4 cellular contexts compared by ENCODE assay signal in the genomic region with DNA sequence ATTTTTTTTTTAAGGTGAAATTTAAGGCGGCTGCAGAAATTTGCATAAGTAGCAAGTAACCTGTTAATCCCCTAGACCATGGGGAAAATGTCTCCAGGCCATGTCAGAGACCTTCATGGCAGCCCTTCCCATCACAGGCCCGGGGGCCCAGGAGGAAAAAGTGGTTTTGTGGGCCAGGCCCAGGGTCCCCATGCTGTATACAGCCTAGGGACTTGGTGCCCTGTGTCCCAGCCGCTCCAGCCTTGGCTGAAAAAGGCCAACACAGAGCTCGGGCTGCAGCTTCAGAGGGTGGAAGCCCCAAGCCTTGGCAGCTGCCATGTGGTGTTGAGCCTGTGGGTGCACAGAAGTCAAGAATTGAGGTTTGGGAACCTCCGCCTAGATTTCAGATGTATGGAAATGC.
A peak's percentile ranks its signal among the peaks of the same experiment; 100 is the strongest.
DNase-seq lines count a peak whose midpoint lies in the region; ATAC-seq, FAIRE-seq and TF ChIP-seq lines count a peak whose summit lies in the region.
"Not testable (repeated sequence)": the region's sequence is repeated elsewhere in the genome, so short reads cannot be mapped to it uniquely, and the experiment has no call there.

No MANE protein-coding gene starts in this region.

- peak; percentile 40 for DNase-seq in activated CD4-positive, alpha-beta T cell treated with anti-CD3 and anti-CD28 coated beads, Interleukin-2, amount 10 ng/mL, durations not matched to agents 24 days and 14 days
- not testable (repeated sequence) for DNase-seq in K562 (ENCODE audit: extremely low read depth in 1 of 4, low spot score in 3 of 4)
- peak; percentile 56 for DNase-seq in spleen

- not testable (repeated sequence) for H3K9me1 ChIP-seq in K562 (ENCODE audit: control insufficient read depth, insufficient read depth, low read length)

- not testable (repeated sequence) for H3K9me3 Mint-ChIP-seq in activated CD4-positive, alpha-beta T cell treated with anti-CD3 and anti-CD28 coated beads, Interleukin-2, amount 10 ng/mL, durations not matched to agents 24 days and 14 days

- ATAC-seq in K562, result not testable (repeated sequence)

- H3K4me1 Mint-ChIP-seq in activated CD4-positive, alpha-beta T cell treated with anti-CD3 and anti-CD28 coated beads, Interleukin-2, amount 10 ng/mL, durations not matched to agents 24 days and 14 days, result peaks cover 45% of the 10 kb centered on the region

- not testable (repeated sequence) for H3K9me3 ChIP-seq in HEK293 (ENCODE audit: control insufficient read depth, insufficient read depth, low read depth, low read length); K562 (replicated peaks; ENCODE audit: control insufficient read depth, insufficient read depth, low read depth, low read length)
- peaks cover 0 to 17% (median 5%) of the 10 kb centered on the region in 8 donors for H3K9me3 ChIP-seq in spleen

- not testable (repeated sequence) for H4K20me1 ChIP-seq in K562 (replicated peaks; ENCODE audit: control insufficient read depth, insufficient read depth, low read length)

- not testable (repeated sequence) for H3K36me3 ChIP-seq in HEK293 (ENCODE audit: control insufficient read depth in 2 of 2, insufficient read depth in 1 of 2, low read length in 2 of 2); K562 (ENCODE audit: control insufficient read depth, insufficient read depth, low read length); spleen

- not testable (repeated sequence) for H3K4me3 ChIP-seq in HEK293 (ENCODE audit: low read depth, low read length); K562; spleen

- WGBS in K562 (ENCODE audit: insufficient coverage, low coverage, missing lambda C conversion rate), result 87% methylated on average over 4 of the region's 5 CpGs
- WGBS in spleen, 5 donors, result 86 to 97% (median 95%) methylated on average over 4 to 5 of the region's 5 CpGs

- POLR2A ChIA-PET in HEK293 (lab: Yijun Ruan, JAX); K562 (lab: Yijun Ruan, JAX): not testable (repeated sequence)

- H3K9ac ChIP-seq in K562 (ENCODE audit: insufficient read depth in 1 of 2, low read depth in 2 of 2, low read length in 2 of 2), result not testable (repeated sequence)

- not testable (repeated sequence) for H3K4me2 ChIP-seq in K562 (ENCODE audit: insufficient read depth, low read length)

- not testable (repeated sequence) for H3K27ac ChIP-seq in HEK293 (ENCODE audit: extremely low read depth, low read depth, low read length); K562 (ENCODE audit: extremely low read depth, low read depth, low read length); spleen

- H3K27me3 Mint-ChIP-seq in activated CD4-positive, alpha-beta T cell treated with anti-CD3 and anti-CD28 coated beads, Interleukin-2, amount 10 ng/mL, durations not matched to agents 24 days and 14 days, result peaks cover 25% of the 10 kb centered on the region

- intact Hi-C loops in activated CD4-positive, alpha-beta T cell treated with anti-CD3 and anti-CD28 coated beads, Interleukin-2, amount 10 ng/mL, durations not matched to agents 24 days and 14 days (cut with micrococcal nuclease); K562 (cut with micrococcal nuclease); spleen (cut with DNase I; ENCODE audit: low total_unique reads): not testable (repeated sequence)

- not testable (repeated sequence) for BruUV-seq in K562 (replicated peaks; lab: Mats Ljungman, UMichigan)

- H3K79me2 ChIP-seq in K562 (ENCODE audit: control insufficient read depth, insufficient read depth, low read length), result not testable (repeated sequence)

- not testable (repeated sequence) for H2AFZ ChIP-seq in K562 (ENCODE audit: low read depth, low read length)

- not testable (repeated sequence) for H3K4me3 Mint-ChIP-seq in activated CD4-positive, alpha-beta T cell treated with anti-CD3 and anti-CD28 coated beads, Interleukin-2, amount 10 ng/mL, durations not matched to agents 24 days and 14 days

- H3K27me3 ChIP-seq in K562 (ENCODE audit: control insufficient read depth in 2 of 2, insufficient read depth in 2 of 2, low read length in 2 of 2); spleen (replicated peaks in 1 of 7): not testable (repeated sequence)

- TF ChIP-seq RAD21 in K562 (CRISPR knock-in tag; conservative IDR thresholded peaks at IDR 0.05 in 1 of 2, IDR thresholded peaks at IDR 0.05 in 1 of 2), result not testable (repeated sequence)

- not testable (repeated sequence) for TF ChIP-seq EP300 in K562 (IDR thresholded peaks at IDR 0.05; ENCODE audit: low read length)

- not testable (repeated sequence) for TF ChIP-seq POLR2A in K562 (conservative IDR thresholded peaks at IDR 0.05); spleen (IDR thresholded peaks at IDR 0.05)

- H3K27ac Mint-ChIP-seq in activated CD4-positive, alpha-beta T cell treated with anti-CD3 and anti-CD28 coated beads, Interleukin-2, amount 10 ng/mL, durations not matched to agents 24 days and 14 days, result not testable (repeated sequence)

- not testable (repeated sequence) for H3K4me1 ChIP-seq in HEK293 (ENCODE audit: control insufficient read depth, insufficient read depth, low read length); K562 (replicated peaks in 1 of 2; ENCODE audit: control insufficient read depth in 2 of 2, insufficient read depth in 2 of 2, low read length in 2 of 2)
- H3K4me1 ChIP-seq in spleen, result peaks cover 3 to 40% (median 22%) of the 10 kb centered on the region in 6 donors

- not testable (repeated sequence) for FAIRE-seq in K562 (lab: Jason Lieb, UNC)

- TF ChIP-seq CTCF in HEK293 (tag by site-specific recombination; IDR thresholded peaks at IDR 0.05); K562 (IDR thresholded peaks at IDR 0.05 in 2 of 3, conservative IDR thresholded peaks at IDR 0.05 in 1 of 3; ENCODE audit: insufficient read depth in 2 of 3, low read depth in 1 of 3, low read length in 3 of 3); spleen (IDR thresholded peaks at IDR 0.05 in 8 of 11, conservative IDR thresholded peaks at IDR 0.05 in 3 of 11): not testable (repeated sequence)

- peaks cover 11% of the 10 kb centered on the region for H3K36me3 Mint-ChIP-seq in activated CD4-positive, alpha-beta T cell treated with anti-CD3 and anti-CD28 coated beads, Interleukin-2, amount 10 ng/mL, durations not matched to agents 24 days and 14 days (ENCODE audit: low read depth)

- CTCF ChIA-PET in HEK293 (lab: Yijun Ruan, JAX); K562 (lab: Yijun Ruan, JAX; ENCODE audit: low intra/inter-chr PET ratio): not testable (repeated sequence)

- in situ Hi-C loops in K562 (cut with MboI), result not testable (repeated sequence)

TF ChIP-seq in HEK293, 187 proteins besides CTCF, POLR2A, EP300 and RAD21:
- peak; percentile 91 for TF ChIP-seq ZNF585B (tag by site-specific recombination; IDR thresholded peaks at IDR 0.05)

TF ChIP-seq in K562, 482 proteins besides CTCF, POLR2A, EP300 and RAD21:
- TF ChIP-seq ZFP36 (IDR thresholded peaks at IDR 0.05; ENCODE audit: low read depth, low read length, partially characterized antibody), result peak; percentile 7
